1 cellular context compared by ENCODE assay signal in the genomic region with DNA sequence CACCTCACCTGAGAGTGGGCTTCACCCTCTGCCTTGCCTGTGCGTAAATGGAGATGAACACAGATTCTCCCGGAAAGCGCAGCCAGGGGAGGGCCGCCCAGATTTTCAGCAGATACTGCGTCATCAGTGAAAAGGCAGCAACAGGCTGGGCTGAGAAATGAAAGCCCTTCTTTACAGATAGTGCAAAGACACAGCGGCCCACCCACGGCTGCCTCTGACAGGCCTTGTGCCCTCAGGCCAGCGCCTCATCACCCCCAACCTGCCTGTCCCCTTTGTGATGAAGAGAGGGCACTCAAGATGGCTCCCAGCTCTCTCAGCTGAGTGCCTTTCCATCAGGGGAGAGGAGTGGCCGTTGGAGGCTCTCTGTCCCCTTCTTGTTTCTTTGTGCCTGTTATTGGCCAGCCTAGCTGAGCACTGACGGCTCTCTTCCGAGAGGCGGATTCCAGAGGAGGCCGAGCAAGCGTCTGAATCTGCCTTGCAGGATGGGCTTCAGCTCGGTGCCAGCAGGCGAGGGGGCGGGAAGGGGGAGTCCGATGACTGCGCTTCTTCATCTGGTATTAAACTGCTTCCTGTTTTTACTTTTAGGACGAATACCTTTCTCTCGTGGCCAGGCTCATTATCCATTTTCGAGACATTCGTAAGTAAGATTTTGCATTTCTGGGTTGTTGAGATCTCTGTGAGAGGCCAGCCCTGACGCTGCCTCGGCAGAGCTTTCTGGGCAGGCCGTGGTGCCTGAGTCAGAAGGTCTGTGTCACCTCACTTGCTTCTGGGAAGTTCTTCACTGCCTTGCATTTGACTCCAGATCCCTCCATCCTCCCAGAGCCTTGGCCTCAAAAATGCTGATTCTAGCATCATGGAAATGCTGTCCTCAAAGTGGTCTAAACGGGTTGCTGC.
TF ChIP-seq lines count a peak whose summit lies in the region.

No MANE protein-coding gene starts in this region.

TF ChIP-seq in H1, 55 proteins besides CTCF, POLR2A, EP300 and RAD21:
- TF ChIP-seq, protein P1, sequence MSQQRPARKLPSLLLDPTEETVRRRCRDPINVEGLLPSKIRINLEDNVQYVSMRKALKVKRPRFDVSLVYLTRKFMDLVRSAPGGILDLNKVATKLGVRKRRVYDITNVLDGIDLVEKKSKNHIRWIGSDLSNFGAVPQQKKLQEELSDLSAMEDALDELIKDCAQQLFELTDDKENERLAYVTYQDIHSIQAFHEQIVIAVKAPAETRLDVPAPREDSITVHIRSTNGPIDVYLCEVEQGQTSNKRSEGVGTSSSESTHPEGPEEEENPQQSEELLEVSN (IDR thresholded peaks at IDR 0.05): no peak
- TF ChIP-seq YY1 (IDR thresholded peaks at IDR 0.05; ENCODE audit: low read depth, low read length): peak; percentile 74
TF ChIP-seq in H1: peak in this region for 1.
